In genomic region chr11:112412383-112412782, GRCh38 we compare ENCODE assay signal across 18 cellular contexts.
"Had no signal": no experiment of that assay in that cellular context is flagged by ENCODE, and none has a peak within 500 bp of the region (broad histone marks: within the 10 kb centered on the region; RNA-seq: fewer than 3 reads in every experiment).

No MANE protein-coding gene starts in this region.

- H3K27me3 ChIP-seq: suprapubic skin had no signal

- H2AFZ ChIP-seq: parathyroid adenoma had no signal

- DNase-seq: activated B cell treated with CpG ODN at 0.5 μM for 24 hours; activated CD4-positive, alpha-beta T cell treated with anti-CD3 and anti-CD28 coated beads, Interleukin-2, amount 10 ng/mL, durations not matched to agents 24 days and 14 days; activated CD8-positive, alpha-beta memory T cell treated with anti-CD3 and anti-CD28 coated beads, Interleukin-2, amount 50 U/mL, for 4 hours; activated CD8-positive, alpha-beta T cell treated with anti-CD3 and anti-CD28 coated beads, Interleukin-2, amount 10 ng/mL, durations not matched to agents 7 days and 5 days; activated gamma-delta T cell treated with Interleukin-2 at 50 U/mL for 16 hours; activated naive CD8-positive, alpha-beta T cell treated with anti-CD3 and anti-CD28 coated beads for 36 hours; activated T-cell treated with anti-CD3 and anti-CD28 coated beads, Interleukin-2, amount 50 U/mL, for 48 hours; effector CD8-positive, alpha-beta T cell; natural killer cell; retina; stimulated activated CD4-positive, alpha-beta T cell treated with anti-CD3 and anti-CD28 coated beads, Interleukin-4, amount 100 ng/mL, for 1 hour; stimulated activated naive CD4-positive, alpha-beta T cell treated with Interleukin-2 at 50 U/mL for 16 hours; SW 1271; trophoblast cell had no signal

- H3K4me3 ChIP-seq: suprapubic skin had no signal

- H3K9me3 ChIP-seq: neutrophil, suprapubic skin had no signal

- H3K27ac ChIP-seq: neutrophil, parathyroid adenoma, suprapubic skin had no signal

- H3K4me1 ChIP-seq: parathyroid adenoma, suprapubic skin had no signal

- ATAC-seq: activated CD8-positive, alpha-beta T cell treated with anti-CD3 and anti-CD28 coated beads, Interleukin-2, amount 10 ng/mL, durations not matched to agents 7 days and 5 days; left lobe of liver; natural killer cell had no signal

- H3K79me2 ChIP-seq: parathyroid adenoma had no signal

- H3K36me3 ChIP-seq: neutrophil, suprapubic skin had no signal
